In the genomic region with DNA sequence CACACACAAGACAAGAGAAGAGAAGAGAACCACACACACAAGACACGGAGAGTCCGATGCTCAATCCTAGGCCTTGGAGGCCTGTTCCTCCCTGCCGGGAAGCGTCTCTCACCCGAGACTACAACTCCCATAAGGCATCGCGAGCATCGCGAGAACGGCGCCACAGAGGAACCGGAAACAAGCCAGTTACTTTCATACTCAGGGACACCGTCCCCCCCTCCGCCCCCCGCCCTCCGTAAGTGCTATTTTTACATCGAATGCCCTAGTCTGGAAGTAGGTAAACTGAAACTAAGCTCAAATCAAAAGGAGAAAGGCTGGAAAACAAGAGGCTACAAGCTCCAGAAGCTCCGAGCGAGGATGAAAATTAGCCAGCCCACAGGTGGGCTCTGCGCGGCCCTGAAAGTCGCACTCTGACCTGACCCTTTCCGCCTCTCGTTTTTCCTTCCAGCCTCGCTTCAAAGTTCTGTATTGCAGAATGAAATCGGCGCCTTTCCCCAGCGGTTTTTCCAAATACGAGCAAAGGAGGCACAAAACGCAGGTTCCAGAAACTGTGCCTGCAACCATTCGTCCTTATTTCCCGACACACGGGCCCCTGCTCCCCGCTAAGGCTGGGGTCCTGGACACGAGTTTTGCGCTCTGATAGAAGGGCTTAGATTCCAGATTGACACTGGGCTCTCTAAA, we compare ENCODE assay signal across 7 cellular contexts.
DNase-seq lines count a peak whose midpoint lies in the region; ATAC-seq and FAIRE-seq lines count a peak whose summit lies in the region.

No MANE protein-coding gene starts in this region.

- DNase-seq in GM18507 (ENCODE audit: extremely low spot score, insufficient read length, low read depth) (peak; percentile 79), NCI-H1930 (lab: John Stamatoyannopoulos, UW) (peak; percentile 48 to 79), T-helper 22 cell (ENCODE audit: low read depth) (peak; percentile 81), astrocyte of the hippocampus (ENCODE audit: low read depth, low spot score) (peak; percentile 97), hypothalamus (lab: John Stamatoyannopoulos, UW) (peak; percentile 25 to 97 (median 88)), retina (peak; percentile 93)

- peak; percentile 92 for FAIRE-seq in GM18507 (lab: Jason Lieb, UNC)

- peak; percentile 88 for ATAC-seq in HG02973 (IDR thresholded peaks at IDR 0.05; ENCODE audit: unreplicated experiment)

Comparison
In these comparisons a context has a peak if more than half of its experiments do, and no peak if none do; other contexts are left out.
1. Peak in every context shown above with its lines: DNase-seq and ATAC-seq.